8 cellular contexts compared by ENCODE assay signal in genomic region chr9:122374885-122375420, GRCh38. TPM values are rescaled to one million over a fixed set of nuclear protein-coding genes. Genes with fewer than 3 reads are reported as not detected.
DNase-seq lines count a peak whose midpoint lies in the region; ATAC-seq and TF ChIP-seq lines count a peak whose summit lies in the region.

No MANE protein-coding gene starts in this region.

- H3K27me3 ChIP-seq in right cardiac atrium (ENCODE audit: control insufficient read depth, insufficient read depth), result no peaks in the 10 kb centered on the region
- H3K27me3 ChIP-seq in gastrocnemius medialis, result peaks cover 0 to 6% (median 0%) of the 10 kb centered on the region in 3 donors
- H3K27me3 ChIP-seq in Karpas-422 (ENCODE audit: low read length), result no peaks in the 10 kb centered on the region

- 14% methylated on average over 14 of the region's 14 CpGs for WGBS in right cardiac atrium

- no peaks in the 10 kb centered on the region for H3K9me2 ChIP-seq in Karpas-422 (replicated peaks; ENCODE audit: insufficient read depth, low read length)

- no peaks in the 10 kb centered on the region for H3K36me3 ChIP-seq in HEK293 (ENCODE audit: control insufficient read depth in 2 of 2, insufficient read depth in 1 of 2, low read length in 2 of 2)
- H3K36me3 ChIP-seq in gastrocnemius medialis, result no peaks in the 10 kb centered on the region
- H3K36me3 ChIP-seq in Karpas-422 (ENCODE audit: insufficient read depth, low read length), result no peaks in the 10 kb centered on the region

- H3K4me1 ChIP-seq in HEK293 (ENCODE audit: control insufficient read depth, insufficient read depth, low read length) (no peaks in the 10 kb centered on the region), right cardiac atrium (ENCODE audit: control insufficient read depth, insufficient read depth, low read length) (peaks cover 5% of the 10 kb centered on the region), gastrocnemius medialis (peaks cover 10 to 12% of the 10 kb centered on the region in 2 donors), Karpas-422 (ENCODE audit: low read length) (peaks cover 12% of the 10 kb centered on the region)

- H3K9me3 ChIP-seq in HEK293 (ENCODE audit: control insufficient read depth, insufficient read depth, low read depth, low read length) (no peaks in the 10 kb centered on the region), right cardiac atrium (ENCODE audit: control insufficient read depth, low read length) (no peaks in the 10 kb centered on the region), gastrocnemius medialis (no peaks in the 10 kb centered on the region), Karpas-422 (ENCODE audit: low read length) (peaks cover 6% of the 10 kb centered on the region)

- no peaks in the 10 kb centered on the region for H4K20me1 ChIP-seq in Karpas-422 (ENCODE audit: insufficient read depth, low read depth, low read length)

- H3K4me3 ChIP-seq in HEK293 (ENCODE audit: low read depth, low read length) (no peak overlapping the region), right cardiac atrium (ENCODE audit: low read length) (no peak overlapping the region), gastrocnemius medialis (no peak overlapping the region), Karpas-422 (ENCODE audit: low read length) (no peak overlapping the region)

- no peak overlapping the region for H3K27ac ChIP-seq in HEK293 (ENCODE audit: extremely low read depth, low read depth, low read length)
- no peak overlapping the region for H3K27ac ChIP-seq in right cardiac atrium (ENCODE audit: low read length)
- peak overlapping the region in 1 of 4 donors; percentile 29 for H3K27ac ChIP-seq in gastrocnemius medialis
- no peak overlapping the region for H3K27ac ChIP-seq in Karpas-422 (ENCODE audit: low read length)

- CTCF ChIA-PET in HEK293 (lab: Yijun Ruan, JAX), result interaction anchor here (0.6 kb wide), 1 partner anchor 17 kb away, joined by 3 read pairs; no protein-coding TSS in a partner anchor

- no peak for TF ChIP-seq CTCF in HEK293 (tag by site-specific recombination; IDR thresholded peaks at IDR 0.05)
- no peak for TF ChIP-seq CTCF in gastrocnemius medialis (IDR thresholded peaks at IDR 0.05 in 4 of 5, conservative IDR thresholded peaks at IDR 0.05 in 1 of 5)

- ATAC-seq in right cardiac atrium (peak; percentile 82 to 86), gastrocnemius medialis (peak; percentile 70 to 74), GM18505 (IDR thresholded peaks at IDR 0.05; ENCODE audit: unreplicated experiment) (no peak)

- H3K9ac ChIP-seq in Karpas-422 (ENCODE audit: low read length), result no peak overlapping the region

- DNase-seq in amniotic stem cell (lab: John Stamatoyannopoulos, UW) (peak; percentile 35), right cardiac atrium (peak; percentile 84 to 94 (median 92)), gastrocnemius medialis (peak; percentile 40 to 55), retina (no peak), Karpas-422 (no peak)
- no peak for DNase-seq in activated CD8-positive, alpha-beta memory T cell treated with anti-CD3 and anti-CD28 coated beads for 24 hours

- POLR2A ChIA-PET in HEK293 (lab: Yijun Ruan, JAX), result no interaction called here

- TF ChIP-seq POLR2A in gastrocnemius medialis (IDR thresholded peaks at IDR 0.05) (no peak), GM18505 (IDR thresholded peaks at IDR 0.05; ENCODE audit: borderline replicate concordance, extremely low read depth, insufficient read depth, insufficient read length) (no peak)

- no peak overlapping the region for H3K4me2 ChIP-seq in Karpas-422 (ENCODE audit: low read depth, low read length, poor library complexity, severe bottlenecking)

- intact Hi-C loops in right cardiac atrium (cut with DNase I), result loop anchor here in 1 of 4 donors (10.0 kb wide), 1 partner anchor 80 kb away; no protein-coding TSS in a partner anchor
- intact Hi-C loops in gastrocnemius medialis (cut with DNase I; ENCODE audit: low total_unique reads), result no loop called here

- in situ Hi-C loops in gastrocnemius medialis (cut with MboI; ENCODE audit: low sequenced_read_pairs in 4 of 4), result loop anchor here in 2 of 4 donors (25.0 kb wide), 2 partner anchors 437 to 838 kb away; partner anchors contain the start of gene OR1K1 (in 1 of the 2)

- H2AFZ ChIP-seq in Karpas-422 (ENCODE audit: low read length), result no peak overlapping the region

- no peaks in the 10 kb centered on the region for H3K79me2 ChIP-seq in Karpas-422 (ENCODE audit: low read length)

TF ChIP-seq in HEK293, 187 proteins besides CTCF, POLR2A, EP300 and RAD21 (continues in another document):
- TF ChIP-seq ZNF660 (tag by site-specific recombination; IDR thresholded peaks at IDR 0.05) (no peak), ZNF600 (tag by site-specific recombination; IDR thresholded peaks at IDR 0.05) (0 out of 2 replicates have a peak, but pooled peaks have one; percentile 30), ZBTB8A (tag by site-specific recombination; IDR thresholded peaks at IDR 0.05) (no peak), ZNF37A (tag by site-specific recombination; IDR thresholded peaks at IDR 0.05) (no peak), GLIS2 (tag by site-specific recombination; IDR thresholded peaks at IDR 0.05) (0 out of 2 replicates have a peak, but pooled peaks have one; percentile 20), ZNF514 (tag by site-specific recombination; IDR thresholded peaks at IDR 0.05) (no peak), ZNF341 (tag by site-specific recombination; IDR thresholded peaks at IDR 0.05; ENCODE audit: low read depth) (peak; percentile 92), ZNF394 (tag by site-specific recombination; IDR thresholded peaks at IDR 0.05; ENCODE audit: borderline replicate concordance) (no peak), IKZF3 (tag by site-specific recombination; IDR thresholded peaks at IDR 0.05) (no peak), GLIS1 (tag by site-specific recombination; IDR thresholded peaks at IDR 0.05) (peak; percentile 43), SP7 (tag by site-specific recombination; IDR thresholded peaks at IDR 0.05) (no peak), ZFHX2 (tag by site-specific recombination; conservative IDR thresholded peaks at IDR 0.05) (peak; percentile 23; the same call in 1 of the 2 replicates)
- TF ChIP-seq, protein P1, sequence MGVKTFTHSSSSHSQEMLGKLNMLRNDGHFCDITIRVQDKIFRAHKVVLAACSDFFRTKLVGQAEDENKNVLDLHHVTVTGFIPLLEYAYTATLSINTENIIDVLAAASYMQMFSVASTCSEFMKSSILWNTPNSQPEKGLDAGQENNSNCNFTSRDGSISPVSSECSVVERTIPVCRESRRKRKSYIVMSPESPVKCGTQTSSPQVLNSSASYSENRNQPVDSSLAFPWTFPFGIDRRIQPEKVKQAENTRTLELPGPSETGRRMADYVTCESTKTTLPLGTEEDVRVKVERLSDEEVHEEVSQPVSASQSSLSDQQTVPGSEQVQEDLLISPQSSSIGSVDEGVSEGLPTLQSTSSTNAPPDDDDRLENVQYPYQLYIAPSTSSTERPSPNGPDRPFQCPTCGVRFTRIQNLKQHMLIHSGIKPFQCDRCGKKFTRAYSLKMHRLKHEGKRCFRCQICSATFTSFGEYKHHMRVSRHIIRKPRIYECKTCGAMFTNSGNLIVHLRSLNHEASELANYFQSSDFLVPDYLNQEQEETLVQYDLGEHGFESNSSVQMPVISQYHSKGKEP (tag by site-specific recombination; IDR thresholded peaks at IDR 0.05), result no peak
- TF ChIP-seq, protein P2, sequence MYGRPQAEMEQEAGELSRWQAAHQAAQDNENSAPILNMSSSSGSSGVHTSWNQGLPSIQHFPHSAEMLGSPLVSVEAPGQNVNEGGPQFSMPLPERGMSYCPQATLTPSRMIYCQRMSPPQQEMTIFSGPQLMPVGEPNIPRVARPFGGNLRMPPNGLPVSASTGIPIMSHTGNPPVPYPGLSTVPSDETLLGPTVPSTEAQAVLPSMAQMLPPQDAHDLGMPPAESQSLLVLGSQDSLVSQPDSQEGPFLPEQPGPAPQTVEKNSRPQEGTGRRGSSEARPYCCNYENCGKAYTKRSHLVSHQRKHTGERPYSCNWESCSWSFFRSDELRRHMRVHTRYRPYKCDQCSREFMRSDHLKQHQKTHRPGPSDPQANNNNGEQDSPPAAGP (tag by site-specific recombination; IDR thresholded peaks at IDR 0.05), result no peak
- TF ChIP-seq, protein P3, sequence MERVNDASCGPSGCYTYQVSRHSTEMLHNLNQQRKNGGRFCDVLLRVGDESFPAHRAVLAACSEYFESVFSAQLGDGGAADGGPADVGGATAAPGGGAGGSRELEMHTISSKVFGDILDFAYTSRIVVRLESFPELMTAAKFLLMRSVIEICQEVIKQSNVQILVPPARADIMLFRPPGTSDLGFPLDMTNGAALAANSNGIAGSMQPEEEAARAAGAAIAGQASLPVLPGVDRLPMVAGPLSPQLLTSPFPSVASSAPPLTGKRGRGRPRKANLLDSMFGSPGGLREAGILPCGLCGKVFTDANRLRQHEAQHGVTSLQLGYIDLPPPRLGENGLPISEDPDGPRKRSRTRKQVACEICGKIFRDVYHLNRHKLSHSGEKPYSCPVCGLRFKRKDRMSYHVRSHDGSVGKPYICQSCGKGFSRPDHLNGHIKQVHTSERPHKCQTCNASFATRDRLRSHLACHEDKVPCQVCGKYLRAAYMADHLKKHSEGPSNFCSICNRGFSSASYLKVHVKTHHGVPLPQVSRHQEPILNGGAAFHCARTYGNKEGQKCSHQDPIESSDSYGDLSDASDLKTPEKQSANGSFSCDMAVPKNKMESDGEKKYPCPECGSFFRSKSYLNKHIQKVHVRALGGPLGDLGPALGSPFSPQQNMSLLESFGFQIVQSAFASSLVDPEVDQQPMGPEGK (tag by site-specific recombination; IDR thresholded peaks at IDR 0.05), result no peak
- TF ChIP-seq, protein P4, sequence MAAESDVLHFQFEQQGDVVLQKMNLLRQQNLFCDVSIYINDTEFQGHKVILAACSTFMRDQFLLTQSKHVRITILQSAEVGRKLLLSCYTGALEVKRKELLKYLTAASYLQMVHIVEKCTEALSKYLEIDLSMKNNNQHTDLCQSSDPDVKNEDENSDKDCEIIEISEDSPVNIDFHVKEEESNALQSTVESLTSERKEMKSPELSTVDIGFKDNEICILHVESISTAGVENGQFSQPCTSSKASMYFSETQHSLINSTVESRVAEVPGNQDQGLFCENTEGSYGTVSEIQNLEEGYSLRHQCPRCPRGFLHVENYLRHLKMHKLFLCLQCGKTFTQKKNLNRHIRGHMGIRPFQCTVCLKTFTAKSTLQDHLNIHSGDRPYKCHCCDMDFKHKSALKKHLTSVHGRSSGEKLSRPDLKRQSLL (tag by site-specific recombination; IDR thresholded peaks at IDR 0.05), result 0 out of 2 replicates have a peak, but pooled peaks have one; percentile 21

RNA-seq across cellular contexts. Expression of gene PTGS1, which starts 4.1 kb away (rescaled TPM):
- total RNA-seq in right cardiac atrium (10 to 100 TPM; 11.7 to 29.2 (median 22.6) TPM), gastrocnemius medialis (1 to 10 TPM in 3 of 4 donors, under 1 TPM in 1; 0.78 to 1.8 (median 1.0) TPM)
- 4.5 TPM for polyA plus RNA-seq in right cardiac atrium
- 0.07 TPM in 1 of 2 replicates, not detected in the other for total RNA-seq in Karpas-422 (2014; rRNA removed; shearing (Covaris generic); ENCODE audit: low replicate concordance)

Comparison
In these comparisons a context has a peak if more than half of its experiments do, and no peak if none do; other contexts are left out.
1. DNase-seq: peak in amniotic stem cell (single experiment), right cardiac atrium (3 of 3) and gastrocnemius medialis (2 of 2); none in retina (single experiment), Karpas-422 (single experiment) and activated CD8-positive, alpha-beta memory T cell treated with anti-CD3 and anti-CD28 coated beads for 24 hours (single experiment).
2. RNA of gene PTGS1, which starts 4.1 kb away (total RNA-seq): 11.7 to 29.2 TPM in right cardiac atrium; 0.78 to 1.8 TPM in gastrocnemius medialis and 0.07 TPM in Karpas-422; every median in the first group is over 4 times any median in the second.